19 cellular contexts compared by ENCODE assay signal in genomic region chr11:2926611-2927492, GRCh38. TPM values are rescaled to one million over a fixed set of nuclear protein-coding genes. Genes with fewer than 3 reads are reported as not detected.
DNase-seq lines count a peak whose midpoint lies in the region; ATAC-seq, FAIRE-seq and TF ChIP-seq lines count a peak whose summit lies in the region.
"Had no signal": no experiment of that assay in that cellular context is flagged by ENCODE, and none has a peak within 500 bp of the region (broad histone marks: within the 10 kb centered on the region; RNA-seq: fewer than 3 reads in every experiment).

No MANE protein-coding gene starts in this region.

- 92% methylated on average over 18 of the region's 19 CpGs for WGBS in A549 (ENCODE audit: missing lambda C conversion rate)

- BruUV-seq in Caco-2 (replicated peaks; lab: Mats Ljungman, UMichigan): no TSS peak

- H3K9me3 Mint-ChIP-seq in activated T-cell treated with anti-CD3 and anti-CD28 coated beads, Interleukin-2, amount 50 U/mL, for 4 hours: no peaks in the 10 kb centered on the region
- H3K9me3 Mint-ChIP-seq in Caco-2 (ENCODE audit: unreplicated experiment): no peaks in the 10 kb centered on the region
- H3K9me3 Mint-ChIP-seq: activated CD4-positive, alpha-beta T cell treated with anti-CD3 and anti-CD28 coated beads, Interleukin-2, amount 10 ng/mL, durations not matched to agents 24 days and 14 days; stimulated activated naive CD8-positive, alpha-beta T cell treated with anti-CD3 and anti-CD28 coated beads, Interleukin-15, amount 100 ng/mL, for 72 hours; T-helper 2 cell treated with Interferon-gamma antibody and Interleukin-4, amounts not matched to agents 5 μg/mL and 100 μg/mL, for 36 hours had no signal

- H3K4me3 ChIP-seq in A549 (no peak overlapping the region), HEK293 (ENCODE audit: low read depth, low read length) (no peak overlapping the region), bronchial epithelial cell (ENCODE audit: low read depth, low read length) (no peak overlapping the region), mucosa of descending colon (no peak overlapping the region), Caco-2 (ENCODE audit: low read depth, low read length) (no peak overlapping the region)

- H3K27ac ChIP-seq in A549: no peak overlapping the region
- no peak overlapping the region for H3K27ac ChIP-seq in HEK293 (ENCODE audit: extremely low read depth, low read depth, low read length)
- H3K27ac ChIP-seq: neutrophil had no signal

- TF ChIP-seq CTCF in A549 (IDR thresholded peaks at IDR 0.05) (no peak), HEK293 (tag by site-specific recombination; IDR thresholded peaks at IDR 0.05) (no peak), bronchial epithelial cell (IDR thresholded peaks at IDR 0.05; ENCODE audit: insufficient read depth, low read length, severe bottlenecking) (no peak), mucosa of descending colon (IDR thresholded peaks at IDR 0.05) (no peak), Caco-2 (IDR thresholded peaks at IDR 0.05; ENCODE audit: insufficient read depth in 1 of 2, low read depth in 1 of 2, low read length in 1 of 2, severe bottlenecking in 1 of 2, unreplicated experiment in 1 of 2) (no peak)

- H3K36me3 Mint-ChIP-seq in activated T-cell treated with anti-CD3 and anti-CD28 coated beads, Interleukin-2, amount 50 U/mL, for 4 hours (ENCODE audit: insufficient read depth): no peaks in the 10 kb centered on the region
- H3K36me3 Mint-ChIP-seq in Caco-2 (ENCODE audit: insufficient read depth, unreplicated experiment): peaks cover 33% of the 10 kb centered on the region

- no peak overlapping the region for H3K27ac Mint-ChIP-seq in Caco-2 (ENCODE audit: unreplicated experiment)
- H3K27ac Mint-ChIP-seq: T-helper 2 cell treated with Interferon-gamma antibody and Interleukin-4, amounts not matched to agents 5 μg/mL and 100 μg/mL, for 36 hours had no signal

- H3K27me3 Mint-ChIP-seq in activated T-cell treated with anti-CD3 and anti-CD28 coated beads, Interleukin-2, amount 50 U/mL, for 4 hours (ENCODE audit: low read depth): peaks cover 13% of the 10 kb centered on the region
- H3K27me3 Mint-ChIP-seq in Caco-2 (ENCODE audit: insufficient read depth, unreplicated experiment): no peaks in the 10 kb centered on the region

- H3K36me3 ChIP-seq in HEK293 (ENCODE audit: control insufficient read depth in 2 of 2, insufficient read depth in 1 of 2, low read length in 2 of 2) (no peaks in the 10 kb centered on the region), bronchial epithelial cell (ENCODE audit: control insufficient read depth, insufficient read depth, low read length) (peaks cover 5% of the 10 kb centered on the region), mucosa of descending colon (ENCODE audit: low read depth) (no peaks in the 10 kb centered on the region), Caco-2 (ENCODE audit: control insufficient read depth, insufficient read depth, low read length) (no peaks in the 10 kb centered on the region)
- H3K36me3 ChIP-seq: neutrophil had no signal

- no peaks in the 10 kb centered on the region for H3K27me3 ChIP-seq in bronchial epithelial cell (ENCODE audit: control insufficient read depth, insufficient read depth, low read length)
- 0 out of 2 replicates have a peak, but pooled peaks cover 2% of the 10 kb centered on the region for H3K27me3 ChIP-seq in Caco-2 (replicated peaks; ENCODE audit: control insufficient read depth, insufficient read depth, low read length)

- peak overlapping the region; percentile 93 for H3K4me2 ChIP-seq in A549

- FAIRE-seq in A549 (lab: Jason Lieb, UNC) (no peak), bronchial epithelial cell (lab: Jason Lieb, UNC) (peak; percentile 58)

- H3K9me3 ChIP-seq in A549: no peaks in the 10 kb centered on the region
- H3K9me3 ChIP-seq in HEK293 (ENCODE audit: control insufficient read depth, insufficient read depth, low read depth, low read length): no peaks in the 10 kb centered on the region
- no peaks in the 10 kb centered on the region for H3K9me3 ChIP-seq in mucosa of descending colon
- H3K9me3 ChIP-seq in Caco-2: no peaks in the 10 kb centered on the region
- H3K9me3 ChIP-seq: neutrophil had no signal

- POLR2A ChIA-PET in A549 (lab: Yijun Ruan, JAX) (interaction anchor here (4.8 kb wide), 1 partner anchor 34 kb away, joined by 41 read pairs; no protein-coding TSS in a partner anchor), HEK293 (lab: Yijun Ruan, JAX) (no interaction called here), Caco-2 (lab: Charles Lee) (no interaction called here)

- CTCF ChIA-PET in A549 (lab: Yijun Ruan, JAX) (interaction anchor here (0.6 to 6.9 kb wide), 10 partner anchors 11 to 394 kb away, joined by 3 to 60 read pairs (median 3); a partner anchor contains a TSS), HEK293 (lab: Yijun Ruan, JAX) (interaction anchor here (0.5 to 1.3 kb wide), 4 partner anchors 28 to 413 kb away, joined by 3 to 7 read pairs (median 4); no protein-coding TSS in a partner anchor), Caco-2 (lab: Charles Lee) (no interaction called here)

- TF ChIP-seq EP300 in A549 (IDR thresholded peaks at IDR 0.05): no peak

- DNase-seq in A549 (ENCODE audit: low read depth in 1 of 2, low spot score in 1 of 2) (no peak), bronchial epithelial cell (ENCODE audit: low read depth) (no peak), mucosa of descending colon (peak in 2 of 3 donors; percentile 36 to 48), NCI-H1436 (lab: John Stamatoyannopoulos, UW) (no peak), Caco-2 (no peak)
- no peak for DNase-seq in activated T-cell treated with anti-CD3 and anti-CD28 coated beads, Interleukin-2, amount 50 U/mL, for 4 hours
- DNase-seq: activated CD4-positive, alpha-beta T cell treated with anti-CD3 and anti-CD28 coated beads, Interleukin-2, amount 10 ng/mL, durations not matched to agents 24 days and 14 days; cortex of kidney; DMS79 treated with DMSO at 0.1 percent for 48 hours; Kasumi-1; NCI-H1930; NCI-H69; SHP77; stimulated activated naive CD8-positive, alpha-beta T cell treated with anti-CD3 and anti-CD28 coated beads, Interleukin-15, amount 100 ng/mL, for 72 hours had no signal

- H3K4me3 Mint-ChIP-seq in activated T-cell treated with anti-CD3 and anti-CD28 coated beads, Interleukin-2, amount 50 U/mL, for 4 hours: no peak overlapping the region
- H3K4me3 Mint-ChIP-seq in Caco-2 (ENCODE audit: unreplicated experiment): no peak overlapping the region

- TF ChIP-seq RAD21 in A549 (conservative IDR thresholded peaks at IDR 0.05 in 1 of 2, IDR thresholded peaks at IDR 0.05 in 1 of 2): no peak

- TF ChIP-seq POLR2A in A549 (IDR thresholded peaks at IDR 0.05; ENCODE audit: low read length): no peak

- H3K4me1 ChIP-seq in A549 (peaks cover 25% of the 10 kb centered on the region), HEK293 (ENCODE audit: control insufficient read depth, insufficient read depth, low read length) (no peaks in the 10 kb centered on the region), mucosa of descending colon (ENCODE audit: low read depth) (peaks cover 31% of the 10 kb centered on the region), Caco-2 (peaks cover 19% of the 10 kb centered on the region)

- peaks cover 19% of the 10 kb centered on the region for H3K4me1 Mint-ChIP-seq in activated T-cell treated with anti-CD3 and anti-CD28 coated beads, Interleukin-2, amount 50 U/mL, for 4 hours (ENCODE audit: low read depth)
- no peaks in the 10 kb centered on the region for H3K4me1 Mint-ChIP-seq in Caco-2 (ENCODE audit: low read depth, unreplicated experiment)

- no peak for ATAC-seq in A549
- ATAC-seq in mucosa of descending colon: no peak
- no peak for ATAC-seq in HG03342 (IDR thresholded peaks at IDR 0.05; ENCODE audit: unreplicated experiment)
- ATAC-seq in activated T-cell treated with anti-CD3 and anti-CD28 coated beads, Interleukin-2, amount 50 U/mL, for 4 hours: no peak
- ATAC-seq: stimulated activated naive CD8-positive, alpha-beta T cell treated with anti-CD3 and anti-CD28 coated beads, Interleukin-15, amount 100 ng/mL, for 72 hours had no signal

- intact Hi-C loops in mucosa of descending colon (cut with DNase I, micrococcal nuclease) (no loop called here), Caco-2 (cut with micrococcal nuclease; ENCODE audit: unreplicated experiment) (no loop called here)

TF ChIP-seq in A549, 52 proteins besides CTCF, POLR2A, EP300 and RAD21 (continues in another document):
- no peak for TF ChIP-seq RNF2 (IDR thresholded peaks at IDR 0.05; ENCODE audit: borderline replicate concordance, low read depth)
- no peak for TF ChIP-seq TFCP2L1 (CRISPR knock-in tag; IDR thresholded peaks at IDR 0.05)
- no peak for TF ChIP-seq CEBPB (IDR thresholded peaks at IDR 0.05)
- no peak for TF ChIP-seq CBX8 (IDR thresholded peaks at IDR 0.05)

TF ChIP-seq in HEK293, 187 proteins besides CTCF, POLR2A, EP300 and RAD21:
- TF ChIP-seq ZNF600 (tag by site-specific recombination; IDR thresholded peaks at IDR 0.05): 0 out of 2 replicates have a peak, but pooled peaks have one; percentile 20
- TF ChIP-seq ZNF677 (tag by site-specific recombination; IDR thresholded peaks at IDR 0.05): no peak

RNA-seq across cellular contexts. Expression of gene PHLDA2, which starts 2.4 kb away (rescaled TPM):
- 6.3 and 7.0 TPM in 2 replicates for polyA plus RNA-seq in A549 (2011; rRNA removed)
- 80.1 and 91.2 TPM in 2 replicates for polyA plus RNA-seq in A549 (2012; cell fraction: cytosol; rRNA removed)
- polyA plus RNA-seq in A549 (2012; cell fraction: nucleus; rRNA removed): 68.3 and 133 TPM in 2 replicates
- polyA plus RNA-seq in A549 (2017; fragmentation: RNase III; extraction: RNeasy Plus Mini Kit Qiagen cat#74134 plus additional on column Dnase treatment): 43.6 to 49.6 TPM (median 47.6 TPM) in 3 replicates
- polyA minus RNA-seq in A549 (2011; rRNA and poly(A)+ RNA removed): 3.6 and 5.5 TPM in 2 replicates
- total RNA-seq in bronchial epithelial cell: 5.0 and 11.9 TPM in 2 replicates
- total RNA-seq in mucosa of descending colon: 10 to 100 TPM in 2 of 3 donors, 1 to 10 TPM in 1; 8.9 to 25.6 (median 23.9) TPM
- total RNA-seq in activated T-cell treated with anti-CD3 and anti-CD28 coated beads, Interleukin-2, amount 50 U/mL, for 4 hours: 10 to 100 TPM in 1 of 3 donors, 1 to 10 TPM in 2; 6.9 to 11.0 (median 8.6) TPM
- total RNA-seq in Caco-2 (2022): 18.7 and 19.1 TPM in 2 replicates
- total RNA-seq: skeletal muscle tissue had no signal

RNA-seq across cellular contexts. Expression of gene CDKN1C, which starts 41.3 kb away (rescaled TPM):
- polyA plus RNA-seq in A549 (2011; rRNA removed) (0.40 and 0.41 TPM in 2 replicates), A549 (2017; fragmentation: RNase III; extraction: RNeasy Plus Mini Kit Qiagen cat#74134 plus additional on column Dnase treatment) (0.16 to 0.36 TPM (median 0.30 TPM) in 3 replicates)
- 0.11 and 0.25 TPM in 2 replicates for polyA plus RNA-seq in A549 (2012; cell fraction: cytosol; rRNA removed)
- polyA plus RNA-seq in A549 (2012; cell fraction: nucleus; rRNA removed): 0.34 and 0.62 TPM in 2 replicates
- polyA minus RNA-seq in A549 (2011; rRNA and poly(A)+ RNA removed): 0.29 TPM in 1 of 2 replicates, not detected in the other
- total RNA-seq in bronchial epithelial cell (9.5 and 9.9 TPM in 2 replicates), mucosa of descending colon (10 to 100 TPM in 2 of 3 donors, 1 to 10 TPM in 1; 3.0 to 40.3 (median 10.2) TPM), Caco-2 (2022) (15.0 and 25.5 TPM in 2 replicates)
- 1 to 10 TPM in 1 of 3 donors, under 1 TPM in 2; 0.71 to 1.0 (median 0.76) TPM for total RNA-seq in activated T-cell treated with anti-CD3 and anti-CD28 coated beads, Interleukin-2, amount 50 U/mL, for 4 hours

Comparison
In these comparisons a context has a peak if more than half of its experiments do, and no peak if none do; other contexts are left out.
1. DNase-seq: peak in mucosa of descending colon (2 of 3); none in A549 (0 of 2), bronchial epithelial cell (single experiment), activated T-cell treated with anti-CD3 and anti-CD28 coated beads, Interleukin-2, amount 50 U/mL, for 4 hours (single experiment), NCI-H1436 (single experiment) and Caco-2 (0 of 2).